In the genomic region with DNA sequence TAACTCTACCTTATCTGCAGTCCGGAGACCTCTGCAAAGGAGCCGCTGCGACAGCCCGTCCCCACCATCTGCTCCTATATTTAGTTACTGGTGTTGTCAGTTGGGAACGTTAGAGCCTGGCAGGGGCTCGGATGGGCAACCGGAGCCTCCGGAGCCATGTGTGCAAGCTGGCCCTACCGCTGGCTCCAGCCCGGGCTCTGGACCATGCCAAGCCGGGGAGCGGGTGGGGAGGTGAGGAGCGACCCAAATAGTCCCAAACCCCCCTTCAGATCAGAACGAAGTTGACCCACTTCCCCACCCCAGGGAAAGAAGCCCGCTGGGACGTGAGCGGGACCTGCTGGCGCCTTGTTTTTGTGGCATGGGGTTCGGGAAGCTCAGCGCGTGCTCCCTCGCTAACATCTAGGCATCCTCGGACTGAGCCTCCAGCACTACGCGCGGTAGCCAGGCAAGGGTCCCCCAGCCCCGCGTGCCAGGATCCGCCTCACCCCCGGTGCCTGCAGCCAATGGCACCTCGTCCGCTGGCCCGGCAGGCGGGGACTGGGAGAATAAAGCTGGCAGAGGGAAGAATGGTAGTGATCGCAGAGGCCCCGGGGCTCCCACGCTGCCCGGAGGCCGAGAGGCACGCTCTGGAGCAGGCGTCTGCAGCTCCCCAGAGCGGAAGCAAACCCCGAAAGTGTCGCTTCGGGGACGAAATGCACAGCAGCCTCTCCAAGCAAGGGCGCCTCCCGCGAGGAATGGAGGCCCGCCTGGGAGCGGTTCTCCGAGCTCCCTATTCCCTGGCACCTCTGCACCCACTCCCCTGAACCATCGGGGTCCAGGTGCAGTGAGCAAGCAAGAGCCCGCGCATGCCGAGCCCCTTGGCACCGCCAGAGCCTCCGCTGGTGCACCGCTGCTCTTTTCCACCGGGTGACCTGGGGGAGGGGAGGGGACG, we compare ENCODE assay signal across 1 cellular context.
TF ChIP-seq lines count a peak whose summit lies in the region.

No MANE protein-coding gene starts in this region.

TF ChIP-seq in WTC11, 78 proteins besides CTCF, POLR2A, EP300 and RAD21 (continued from another document):
- no peak for TF ChIP-seq STAT6 (CRISPR knock-in tag; conservative IDR thresholded peaks at IDR 0.05; ENCODE audit: low read depth)
- TF ChIP-seq, protein P1, sequence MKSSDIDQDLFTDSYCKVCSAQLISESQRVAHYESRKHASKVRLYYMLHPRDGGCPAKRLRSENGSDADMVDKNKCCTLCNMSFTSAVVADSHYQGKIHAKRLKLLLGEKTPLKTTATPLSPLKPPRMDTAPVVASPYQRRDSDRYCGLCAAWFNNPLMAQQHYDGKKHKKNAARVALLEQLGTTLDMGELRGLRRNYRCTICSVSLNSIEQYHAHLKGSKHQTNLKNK (CRISPR knock-in tag; IDR thresholded peaks at IDR 0.05) = no peak
- TF ChIP-seq ZNF512 (CRISPR knock-in tag; IDR thresholded peaks at IDR 0.05; ENCODE audit: borderline replicate concordance) = no peak
- TF ChIP-seq HMGA2 (CRISPR knock-in tag; IDR thresholded peaks at IDR 0.05) = no peak
- TF ChIP-seq, protein P2, sequence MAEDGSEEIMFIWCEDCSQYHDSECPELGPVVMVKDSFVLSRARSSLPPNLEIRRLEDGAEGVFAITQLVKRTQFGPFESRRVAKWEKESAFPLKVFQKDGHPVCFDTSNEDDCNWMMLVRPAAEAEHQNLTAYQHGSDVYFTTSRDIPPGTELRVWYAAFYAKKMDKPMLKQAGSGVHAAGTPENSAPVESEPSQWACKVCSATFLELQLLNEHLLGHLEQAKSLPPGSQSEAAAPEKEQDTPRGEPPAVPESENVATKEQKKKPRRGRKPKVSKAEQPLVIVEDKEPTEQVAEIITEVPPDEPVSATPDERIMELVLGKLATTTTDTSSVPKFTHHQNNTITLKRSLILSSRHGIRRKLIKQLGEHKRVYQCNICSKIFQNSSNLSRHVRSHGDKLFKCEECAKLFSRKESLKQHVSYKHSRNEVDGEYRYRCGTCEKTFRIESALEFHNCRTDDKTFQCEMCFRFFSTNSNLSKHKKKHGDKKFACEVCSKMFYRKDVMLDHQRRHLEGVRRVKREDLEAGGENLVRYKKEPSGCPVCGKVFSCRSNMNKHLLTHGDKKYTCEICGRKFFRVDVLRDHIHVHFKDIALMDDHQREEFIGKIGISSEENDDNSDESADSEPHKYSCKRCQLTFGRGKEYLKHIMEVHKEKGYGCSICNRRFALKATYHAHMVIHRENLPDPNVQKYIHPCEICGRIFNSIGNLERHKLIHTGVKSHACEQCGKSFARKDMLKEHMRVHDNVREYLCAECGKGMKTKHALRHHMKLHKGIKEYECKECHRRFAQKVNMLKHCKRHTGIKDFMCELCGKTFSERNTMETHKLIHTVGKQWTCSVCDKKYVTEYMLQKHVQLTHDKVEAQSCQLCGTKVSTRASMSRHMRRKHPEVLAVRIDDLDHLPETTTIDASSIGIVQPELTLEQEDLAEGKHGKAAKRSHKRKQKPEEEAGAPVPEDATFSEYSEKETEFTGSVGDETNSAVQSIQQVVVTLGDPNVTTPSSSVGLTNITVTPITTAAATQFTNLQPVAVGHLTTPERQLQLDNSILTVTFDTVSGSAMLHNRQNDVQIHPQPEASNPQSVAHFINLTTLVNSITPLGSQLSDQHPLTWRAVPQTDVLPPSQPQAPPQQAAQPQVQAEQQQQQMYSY (CRISPR knock-in tag; IDR thresholded peaks at IDR 0.05) = no peak
